12 cellular contexts compared by ENCODE assay signal in genomic region chr15:99181544-99181943, GRCh38.
DNase-seq lines count a peak whose midpoint lies in the region; ATAC-seq and TF ChIP-seq lines count a peak whose summit lies in the region.
"Had no signal": no experiment of that assay in that cellular context is flagged by ENCODE, and none has a peak within 500 bp of the region (broad histone marks: within the 10 kb centered on the region; RNA-seq: fewer than 3 reads in every experiment).

No MANE protein-coding gene starts in this region.

- intact Hi-C loops in dorsolateral prefrontal cortex (cut with DNase I), result no loop called here
- intact Hi-C loops in left lung (cut with DNase I), result no loop called here

- no peaks in the 10 kb centered on the region for H3K9me3 ChIP-seq in left lung
- no peaks in the 10 kb centered on the region for H3K9me3 ChIP-seq in subcutaneous abdominal adipose tissue (ENCODE audit: control insufficient read depth in 5 of 5, low read length in 5 of 5)
- H3K9me3 ChIP-seq: body of pancreas had no signal

- no peak overlapping the region for H3K4me3 Mint-ChIP-seq in T-helper 2 cell treated with Interferon-gamma antibody and Interleukin-4, amounts not matched to agents 5 μg/mL and 100 μg/mL, for 36 hours

- H3K27ac ChIP-seq in dorsolateral prefrontal cortex (peak overlapping the region in 37 of 59 donors; percentile 2 to 82 (median 46)), left lung (no peak overlapping the region), subcutaneous abdominal adipose tissue (ENCODE audit: low read depth, low read length) (peak overlapping the region; percentile 76)
- H3K27ac ChIP-seq: body of pancreas had no signal

- H3K27ac Mint-ChIP-seq in T-helper 2 cell treated with Interferon-gamma antibody and Interleukin-4, amounts not matched to agents 5 μg/mL and 100 μg/mL, for 36 hours, result no peak overlapping the region

- peaks cover 7% of the 10 kb centered on the region for H3K27me3 Mint-ChIP-seq in T-helper 2 cell treated with Interferon-gamma antibody and Interleukin-4, amounts not matched to agents 5 μg/mL and 100 μg/mL, for 36 hours (ENCODE audit: low read depth)

- peak overlapping the region in 2 of 5 donors; percentile 35 to 49 for H3K9ac ChIP-seq in subcutaneous abdominal adipose tissue (ENCODE audit: low read length in 5 of 5)

- no peaks in the 10 kb centered on the region for H3K4me1 Mint-ChIP-seq in T-helper 2 cell treated with Interferon-gamma antibody and Interleukin-4, amounts not matched to agents 5 μg/mL and 100 μg/mL, for 36 hours (ENCODE audit: low read depth)

- no peaks in the 10 kb centered on the region for H3K36me3 Mint-ChIP-seq in T-helper 2 cell treated with Interferon-gamma antibody and Interleukin-4, amounts not matched to agents 5 μg/mL and 100 μg/mL, for 36 hours (ENCODE audit: low read depth)

- ATAC-seq in left lung (peak; percentile 43), GM18867 (IDR thresholded peaks at IDR 0.05; ENCODE audit: unreplicated experiment) (no peak), HG03571 (IDR thresholded peaks at IDR 0.05; ENCODE audit: unreplicated experiment) (no peak)
- ATAC-seq: body of pancreas had no signal

- H3K27me3 ChIP-seq in dorsolateral prefrontal cortex (no peaks in the 10 kb centered on the region), left lung (no peaks in the 10 kb centered on the region), subcutaneous abdominal adipose tissue (ENCODE audit: control insufficient read depth in 5 of 5, insufficient read depth in 4 of 5, low read length in 5 of 5) (no peaks in the 10 kb centered on the region)
- H3K27me3 ChIP-seq: body of pancreas had no signal

- H3K36me3 ChIP-seq in left lung (peaks cover 0 to 5% of the 10 kb centered on the region in 2 donors), subcutaneous abdominal adipose tissue (ENCODE audit: control insufficient read depth in 5 of 5, insufficient read depth in 5 of 5, low read length in 5 of 5) (peaks cover 0 to 7% (median 5%) of the 10 kb centered on the region in 5 donors)

- no peaks in the 10 kb centered on the region for H3K4me1 ChIP-seq in left lung
- H3K4me1 ChIP-seq in subcutaneous abdominal adipose tissue (ENCODE audit: control insufficient read depth in 5 of 5, insufficient read depth in 5 of 5, low read length in 5 of 5), result peaks cover 5 to 39% (median 20%) of the 10 kb centered on the region in 5 donors
- H3K4me1 ChIP-seq: body of pancreas had no signal

- TF ChIP-seq CTCF in dorsolateral prefrontal cortex (IDR thresholded peaks at IDR 0.05 in 54 of 56, conservative IDR thresholded peaks at IDR 0.05 in 2 of 56; ENCODE audit: low read depth in 1 of 56, partially characterized antibody in 56 of 56) (no peak), left lung (IDR thresholded peaks at IDR 0.05) (no peak)

- DNase-seq in NCI-H69 (lab: John Stamatoyannopoulos, UW), result peak; percentile 81
- DNase-seq in dorsolateral prefrontal cortex, result no peak
- DNase-seq in left lung, result no peak
- no peak for DNase-seq in T-helper 2 cell treated with Interferon-gamma antibody and Interleukin-4, amounts not matched to agents 5 μg/mL and 100 μg/mL, for 36 hours (ENCODE audit: low spot score)
- DNase-seq in activated CD4-positive, alpha-beta T cell treated with anti-CD3 and anti-CD28 coated beads, Interleukin-2, amount 50 U/mL, for 1 hour, result no peak
- DNase-seq: NCI-H2029 treated with DMSO at 0.1 percent for 48 hours, nucleus accumbens, SHP77 treated with DMSO at 0.1 percent for 48 hours had no signal

- no peak overlapping the region for H3K4me3 ChIP-seq in dorsolateral prefrontal cortex
- H3K4me3 ChIP-seq in left lung, result no peak overlapping the region
- peak overlapping the region in 1 of 5 donors; percentile 11 for H3K4me3 ChIP-seq in subcutaneous abdominal adipose tissue (ENCODE audit: low read depth in 1 of 5, low read length in 5 of 5)
- H3K4me3 ChIP-seq: body of pancreas had no signal

- no peaks in the 10 kb centered on the region for H3K9me3 Mint-ChIP-seq in T-helper 2 cell treated with Interferon-gamma antibody and Interleukin-4, amounts not matched to agents 5 μg/mL and 100 μg/mL, for 36 hours

Comparison
In these comparisons a context has a peak if more than half of its experiments do, and no peak if none do; other contexts are left out.
1. H3K27ac ChIP-seq: peak in dorsolateral prefrontal cortex (37 of 59) and subcutaneous abdominal adipose tissue (single experiment); none in left lung (0 of 2).